In genomic region chr15:77410701-77411613, GRCh38 we compare ENCODE assay signal across 22 cellular contexts. TPM values are rescaled to one million over a fixed set of nuclear protein-coding genes. Genes with fewer than 3 reads are reported as not detected.
DNase-seq lines count a peak whose midpoint lies in the region; ATAC-seq and TF ChIP-seq lines count a peak whose summit lies in the region.
"Had no signal": no experiment of that assay in that cellular context is flagged by ENCODE, and none has a peak within 500 bp of the region (broad histone marks: within the 10 kb centered on the region; RNA-seq: fewer than 3 reads in every experiment).

No MANE protein-coding gene starts in this region.

- H3K9ac ChIP-seq in MM.1S (ENCODE audit: low read length) (peak overlapping the region; percentile 61; the same call in 1 of the 2 replicates), smooth muscle cell (ENCODE audit: low read depth) (no peak overlapping the region)

- H3F3A ChIP-seq in MM.1S (ENCODE audit: insufficient read depth, low read length) (peaks cover 19% of the 10 kb centered on the region), smooth muscle cell (ENCODE audit: low read depth) (peaks cover 4% of the 10 kb centered on the region)

- H4K20me1 ChIP-seq in MM.1S (ENCODE audit: insufficient read depth, low read length) (no peaks in the 10 kb centered on the region), smooth muscle cell (ENCODE audit: low read depth) (peaks cover 87% of the 10 kb centered on the region)

- H3K4me2 ChIP-seq in MM.1S (ENCODE audit: low read depth, low read length): peak overlapping the region; percentile 33; the same call in 1 of the 2 replicates
- H3K4me2 ChIP-seq in smooth muscle cell: no peak overlapping the region

- peak overlapping the region; percentile 47; the same call in 1 of the 2 replicates for H3K4me3 ChIP-seq in MM.1S (ENCODE audit: low read length)
- H3K4me3 ChIP-seq in smooth muscle cell: no peak overlapping the region
- H3K4me3 ChIP-seq: gastrocnemius medialis, left ventricle myocardium inferior, ovary, testis had no signal

- peaks cover 2% of the 10 kb centered on the region for H3K36me3 Mint-ChIP-seq in activated naive CD4-positive, alpha-beta T cell treated with anti-CD3 and anti-CD28 coated beads, Interleukin-2, amount 10 ng/mL, durations not matched to agents 7 days and 5 days
- no peaks in the 10 kb centered on the region for H3K36me3 Mint-ChIP-seq in activated B cell treated with CpG ODN at 0.5 μM for 24 hours (ENCODE audit: low read depth)
- H3K36me3 Mint-ChIP-seq: activated naive CD4-positive, alpha-beta T cell treated with anti-CD3 and anti-CD28 coated beads, Interleukin-2, amount 50 U/mL, for 72 hours had no signal

- H3K4me1 Mint-ChIP-seq in activated naive CD4-positive, alpha-beta T cell treated with anti-CD3 and anti-CD28 coated beads, Interleukin-2, amount 10 ng/mL, durations not matched to agents 7 days and 5 days: peaks cover 38% of the 10 kb centered on the region
- peaks cover 52% of the 10 kb centered on the region for H3K4me1 Mint-ChIP-seq in activated B cell treated with CpG ODN at 0.5 μM for 24 hours

- H3K4me1 ChIP-seq in MM.1S (ENCODE audit: low read length) (peaks cover 20% of the 10 kb centered on the region), smooth muscle cell (ENCODE audit: low read depth) (peaks cover 5% of the 10 kb centered on the region)

- no peaks in the 10 kb centered on the region for H3K9me3 Mint-ChIP-seq in activated naive CD4-positive, alpha-beta T cell treated with anti-CD3 and anti-CD28 coated beads, Interleukin-2, amount 10 ng/mL, durations not matched to agents 7 days and 5 days
- no peaks in the 10 kb centered on the region for H3K9me3 Mint-ChIP-seq in activated B cell treated with CpG ODN at 0.5 μM for 24 hours
- H3K9me3 Mint-ChIP-seq: activated naive CD4-positive, alpha-beta T cell treated with anti-CD3 and anti-CD28 coated beads, Interleukin-2, amount 50 U/mL, for 72 hours; CD8-positive, alpha-beta memory T cell; IgD-negative memory B cell; T-helper 2 cell treated with Interferon-gamma antibody and Interleukin-4, amounts not matched to agents 5 μg/mL and 100 μg/mL, for 36 hours had no signal

- CTCF ChIA-PET in activated naive CD4-positive, alpha-beta T cell treated with anti-CD3 and anti-CD28 coated beads, Interleukin-2, amount 10 ng/mL, durations not matched to agents 7 days and 5 days (lab: Charles Lee): no interaction called here
- CTCF ChIA-PET in activated B cell treated with CpG ODN at 0.5 μM for 24 hours (lab: Charles Lee): interaction anchor here (1.2 kb wide), 1 partner anchor 223 kb away, joined by 3 read pairs; no protein-coding TSS in a partner anchor

- H3K27ac Mint-ChIP-seq in activated naive CD4-positive, alpha-beta T cell treated with anti-CD3 and anti-CD28 coated beads, Interleukin-2, amount 10 ng/mL, durations not matched to agents 7 days and 5 days: peak overlapping the region; percentile 81
- H3K27ac Mint-ChIP-seq in activated B cell treated with CpG ODN at 0.5 μM for 24 hours: peak overlapping the region; percentile 78

- TF ChIP-seq CTCF in MM.1S (IDR thresholded peaks at IDR 0.05; ENCODE audit: low read length) (no peak), activated B cell treated with CpG ODN at 0.5 μM for 24 hours (IDR thresholded peaks at IDR 0.05) (no peak), smooth muscle cell (IDR thresholded peaks at IDR 0.05; ENCODE audit: borderline replicate concordance, insufficient read depth, poor library complexity, severe bottlenecking) (no peak)

- DNase-seq in activated naive CD4-positive, alpha-beta T cell treated with anti-CD3 and anti-CD28 coated beads, Interleukin-2, amount 10 ng/mL, durations not matched to agents 7 days and 5 days: no peak
- DNase-seq in activated naive CD4-positive, alpha-beta T cell (lab: John Stamatoyannopoulos, UW): no peak
- no peak for DNase-seq in MM.1S
- no peak for DNase-seq in activated B cell treated with CpG ODN at 0.5 μM for 24 hours
- no peak for DNase-seq in smooth muscle cell (lab: John Stamatoyannopoulos, UW; ENCODE audit: unreplicated experiment)
- DNase-seq in HCEC 1CT: no peak
- DNase-seq: CD8-positive, alpha-beta memory T cell; dermis blood vessel endothelial cell; EL; gastrocnemius medialis; left ventricle myocardium inferior; MV-4-11; ovary; SIG-M5; stimulated activated CD4-positive, alpha-beta T cell treated with anti-CD3 and anti-CD28 coated beads, Interleukin-4, amount 100 ng/mL, for 24 hours; testis had no signal

- H2AFZ ChIP-seq in MM.1S (ENCODE audit: low read length): no peak overlapping the region
- no peak overlapping the region for H2AFZ ChIP-seq in smooth muscle cell (ENCODE audit: low read depth)

- POLR2A ChIA-PET in activated B cell treated with CpG ODN at 0.5 μM for 24 hours (lab: Charles Lee): interaction anchor here (2.0 to 2.4 kb wide), 2 partner anchors 8 to 11 kb away, joined by 11 to 15 read pairs; partner anchors contain the start of genes HMG20A and PEAK1

- intact Hi-C loops in activated B cell treated with CpG ODN at 0.5 μM for 24 hours (cut with micrococcal nuclease): no loop called here

- WGBS in smooth muscle cell (ENCODE audit: low lambda C conversion rate): 89% methylated on average over 7 of the region's 7 CpGs

- H3K36me3 ChIP-seq in MM.1S (replicated peaks; ENCODE audit: insufficient read depth, low read length): no peaks in the 10 kb centered on the region
- no peaks in the 10 kb centered on the region for H3K36me3 ChIP-seq in smooth muscle cell (ENCODE audit: low read depth)
- H3K36me3 ChIP-seq: gastrocnemius medialis, left ventricle myocardium inferior, ovary had no signal

- H3K9me2 ChIP-seq in MM.1S (replicated peaks; ENCODE audit: insufficient read depth, low read length): no peaks in the 10 kb centered on the region

- peak overlapping the region; percentile 88; the same call in 1 of the 2 replicates for H3K27ac ChIP-seq in MM.1S (ENCODE audit: low read length)
- peak overlapping the region; percentile 41 for H3K27ac ChIP-seq in smooth muscle cell (ENCODE audit: low read depth)
- H3K27ac ChIP-seq: gastrocnemius medialis, left ventricle myocardium inferior, ovary, testis had no signal

- H3K27me3 ChIP-seq in MM.1S (replicated peaks; ENCODE audit: insufficient read depth, low read length) (no peaks in the 10 kb centered on the region), smooth muscle cell (ENCODE audit: low read depth) (no peaks in the 10 kb centered on the region)
- H3K27me3 ChIP-seq: gastrocnemius medialis, ovary, testis had no signal

- H3K9me3 ChIP-seq in MM.1S (replicated peaks; ENCODE audit: insufficient read depth, low read length) (no peaks in the 10 kb centered on the region), smooth muscle cell (replicated peaks; ENCODE audit: low read depth) (no peaks in the 10 kb centered on the region)
- H3K9me3 ChIP-seq: gastrocnemius medialis, ovary, testis had no signal

- no peak for ATAC-seq in activated B cell treated with CpG ODN at 0.5 μM for 24 hours (ENCODE audit: low read depth)
- no peak for ATAC-seq in GM18858 (IDR thresholded peaks at IDR 0.05; ENCODE audit: unreplicated experiment)
- no peak for ATAC-seq in HG03108 (IDR thresholded peaks at IDR 0.05; ENCODE audit: unreplicated experiment)
- ATAC-seq: activated CD4-positive, CD25-positive, alpha-beta regulatory T cell treated with anti-CD3 and anti-CD28 coated beads, Interleukin-2, amount 50 U/mL, for 24 hours; gastrocnemius medialis had no signal

- H3K27me3 Mint-ChIP-seq in activated naive CD4-positive, alpha-beta T cell treated with anti-CD3 and anti-CD28 coated beads, Interleukin-2, amount 10 ng/mL, durations not matched to agents 7 days and 5 days: no peaks in the 10 kb centered on the region
- no peaks in the 10 kb centered on the region for H3K27me3 Mint-ChIP-seq in activated B cell treated with CpG ODN at 0.5 μM for 24 hours
- H3K27me3 Mint-ChIP-seq: CD8-positive, alpha-beta memory T cell; IgD-negative memory B cell had no signal

- H3K4me3 Mint-ChIP-seq in activated naive CD4-positive, alpha-beta T cell treated with anti-CD3 and anti-CD28 coated beads, Interleukin-2, amount 10 ng/mL, durations not matched to agents 7 days and 5 days: no peak overlapping the region
- no peak overlapping the region for H3K4me3 Mint-ChIP-seq in activated B cell treated with CpG ODN at 0.5 μM for 24 hours

- H3K79me2 ChIP-seq in MM.1S (ENCODE audit: low read length) (peaks cover 89% of the 10 kb centered on the region), smooth muscle cell (ENCODE audit: low read depth) (peaks cover 100% of the 10 kb centered on the region)

RNA-seq across cellular contexts. Expression of gene PEAK1, which starts 8.9 kb away (rescaled TPM):
- total RNA-seq in activated B cell treated with CpG ODN at 0.5 μM for 24 hours (31.8 and 34.2 TPM in 2 replicates), smooth muscle cell (19.5 and 21.9 TPM in 2 replicates)
- polyA plus RNA-seq in smooth muscle cell: 5.6 and 6.2 TPM in 2 replicates

RNA-seq across cellular contexts. Expression of gene HMG20A, which starts 9.7 kb away (rescaled TPM):
- total RNA-seq in activated B cell treated with CpG ODN at 0.5 μM for 24 hours (53.9 and 56.5 TPM in 2 replicates), smooth muscle cell (30.2 and 40.3 TPM in 2 replicates)
- 20.5 and 22.9 TPM in 2 replicates for polyA plus RNA-seq in smooth muscle cell
